In genomic region chr4:109184421-109184956, GRCh38 we compare ENCODE assay signal across 16 cellular contexts.
DNase-seq lines count a peak whose midpoint lies in the region; ATAC-seq, FAIRE-seq and TF ChIP-seq lines count a peak whose summit lies in the region.
"Had no signal": no experiment of that assay in that cellular context is flagged by ENCODE, and none has a peak within 500 bp of the region (broad histone marks: within the 10 kb centered on the region; RNA-seq: fewer than 3 reads in every experiment).

No MANE protein-coding gene starts in this region.

- CTCF ChIA-PET in endothelial cell of umbilical vein (lab: Charles Lee) (interaction anchor here (1.0 to 1.9 kb wide), 7 partner anchors 9 to 131 kb away, joined by 3 to 8 read pairs (median 4); no protein-coding TSS in a partner anchor), GM10248 (lab: Yijun Ruan, JAX) (interaction anchor here (1.2 to 1.5 kb wide), 2 partner anchors 9 to 12 kb away, joined by 3 read pairs; no protein-coding TSS in a partner anchor)

- no peak for TF ChIP-seq POLR2A in endothelial cell of umbilical vein (IDR thresholded peaks at IDR 0.05; ENCODE audit: low read depth, low read length)

- H3K9ac ChIP-seq in endothelial cell of umbilical vein (replicated peaks; ENCODE audit: extremely low read depth, insufficient read depth, low read length) (no peak overlapping the region), skeletal muscle tissue (ENCODE audit: low read depth in 1 of 3, low read length in 3 of 3) (no peak overlapping the region)
- H3K9ac ChIP-seq: BLaER1 had no signal

- no peaks in the 10 kb centered on the region for H3K27me3 ChIP-seq in endothelial cell of umbilical vein (ENCODE audit: control insufficient read depth in 2 of 2, insufficient read depth in 2 of 2, low read length in 2 of 2)
- H3K27me3 ChIP-seq in left lung: no peaks in the 10 kb centered on the region
- no peaks in the 10 kb centered on the region for H3K27me3 ChIP-seq in skeletal muscle tissue (ENCODE audit: control insufficient read depth in 3 of 3, insufficient read depth in 3 of 3, low read length in 3 of 3)
- H3K27me3 ChIP-seq: BLaER1, colonic mucosa had no signal

- H3K4me3 ChIP-seq in endothelial cell of umbilical vein (replicated peaks in 1 of 3; ENCODE audit: insufficient read depth in 1 of 3, low read depth in 1 of 3, low read length in 3 of 3): no peak overlapping the region
- no peak overlapping the region for H3K4me3 ChIP-seq in left lung
- H3K4me3 ChIP-seq in skeletal muscle tissue (ENCODE audit: low read length in 3 of 3): no peak overlapping the region
- H3K4me3 ChIP-seq: BLaER1, colonic mucosa had no signal

- peak; percentile 49 for DNase-seq in NCI-H226
- peak; percentile 78 for DNase-seq in endothelial cell of umbilical vein (ENCODE audit: low read depth, low spot score)
- no peak for DNase-seq in left lung
- no peak for DNase-seq in GM10248 (ENCODE audit: extremely low spot score)
- DNase-seq: activated CD4-positive, alpha-beta T cell treated with anti-CD3 and anti-CD28 coated beads for 36 hours; colonic mucosa; erythroblast; NCI-H1930; NCI-H69; nucleus accumbens had no signal

- no peaks in the 10 kb centered on the region for H3K79me2 ChIP-seq in endothelial cell of umbilical vein (ENCODE audit: control insufficient read depth, insufficient read depth, low read length)

- no peaks in the 10 kb centered on the region for H4K20me1 ChIP-seq in endothelial cell of umbilical vein (replicated peaks; ENCODE audit: control insufficient read depth, extremely low read depth, insufficient read depth, low read length)
- H4K20me1 ChIP-seq: BLaER1 had no signal

- POLR2A ChIA-PET in endothelial cell of umbilical vein (lab: Charles Lee) (no interaction called here), GM10248 (lab: Yijun Ruan, JAX) (no interaction called here)

- H3K36me3 ChIP-seq in endothelial cell of umbilical vein (ENCODE audit: control insufficient read depth in 2 of 2, extremely low read depth in 1 of 2, insufficient read depth in 2 of 2, low read length in 2 of 2) (no peaks in the 10 kb centered on the region), left lung (no peaks in the 10 kb centered on the region), skeletal muscle tissue (ENCODE audit: control insufficient read depth in 3 of 3, insufficient read depth in 3 of 3, low read length in 3 of 3) (no peaks in the 10 kb centered on the region)
- H3K36me3 ChIP-seq: BLaER1, colonic mucosa had no signal

- no TSS peak for BruUV-seq in endothelial cell of umbilical vein (replicated peaks; lab: Mats Ljungman, UMichigan)

- intact Hi-C loops in endothelial cell of umbilical vein (cut with micrococcal nuclease) (loop anchor here (1.0 to 10.0 kb wide), 3 partner anchors 31 to 303 kb away; no protein-coding TSS in a partner anchor), left lung (cut with DNase I) (no loop called here)

- peak; percentile 54 for ATAC-seq in left lung
- ATAC-seq in GM18907 (IDR thresholded peaks at IDR 0.05; ENCODE audit: unreplicated experiment): no peak
- no peak for ATAC-seq in GM21737 (IDR thresholded peaks at IDR 0.05; ENCODE audit: unreplicated experiment)
- ATAC-seq in GM19455 (IDR thresholded peaks at IDR 0.05; ENCODE audit: unreplicated experiment): no peak
- ATAC-seq: activated CD4-positive, alpha-beta T cell treated with anti-CD3 and anti-CD28 coated beads for 36 hours had no signal

- H3K4me1 ChIP-seq in endothelial cell of umbilical vein (ENCODE audit: control insufficient read depth, extremely low read depth, insufficient read depth, low read length) (peaks cover 21% of the 10 kb centered on the region), left lung (no peaks in the 10 kb centered on the region), skeletal muscle tissue (ENCODE audit: control insufficient read depth in 3 of 3, insufficient read depth in 3 of 3, low read length in 3 of 3) (peaks cover 5 to 8% (median 6%) of the 10 kb centered on the region in 3 donors)
- H3K4me1 ChIP-seq: BLaER1, colonic mucosa had no signal

- H3K9me3 ChIP-seq in endothelial cell of umbilical vein (replicated peaks; ENCODE audit: control insufficient read depth, insufficient read depth, low read length) (no peaks in the 10 kb centered on the region), left lung (no peaks in the 10 kb centered on the region), skeletal muscle tissue (ENCODE audit: control insufficient read depth in 3 of 3, low read length in 3 of 3) (peaks cover 0 to 2% (median 0%) of the 10 kb centered on the region in 3 donors)
- H3K9me3 ChIP-seq: BLaER1, colonic mucosa had no signal

- peak overlapping the region; percentile 57 for H3K4me2 ChIP-seq in endothelial cell of umbilical vein (ENCODE audit: insufficient read depth, low read length)
- H3K4me2 ChIP-seq: BLaER1 had no signal

- peak overlapping the region; percentile 2 for H3K27ac ChIP-seq in endothelial cell of umbilical vein (ENCODE audit: insufficient read depth, low read depth, low read length)
- H3K27ac ChIP-seq in left lung: peak overlapping the region in 1 of 2 donors; percentile 0
- peak overlapping the region; percentile 54 for H3K27ac ChIP-seq in skeletal muscle tissue (ENCODE audit: low read depth, low read length)
- H3K27ac ChIP-seq: BLaER1, colonic mucosa, RWPE1 had no signal

- no peak for TF ChIP-seq CTCF in endothelial cell of umbilical vein (IDR thresholded peaks at IDR 0.05; ENCODE audit: extremely low read depth in 1 of 2, insufficient read depth in 1 of 2, low read depth in 1 of 2, low read length in 2 of 2)
- TF ChIP-seq CTCF in left lung (IDR thresholded peaks at IDR 0.05): no peak
- TF ChIP-seq CTCF in GM10248 (IDR thresholded peaks at IDR 0.05; ENCODE audit: control extremely low read depth, extremely low read depth, low read depth, missing control alignments): no peak

- peak; percentile 35 for FAIRE-seq in endothelial cell of umbilical vein (lab: Jason Lieb, UNC)

- no peak overlapping the region for H2AFZ ChIP-seq in endothelial cell of umbilical vein (ENCODE audit: low read depth, low read length)

- dilution Hi-C loops in endothelial cell of umbilical vein (cut with MboI; ENCODE audit: extremely low pct_ligation_motif_present, low sequenced_read_pairs): no loop called here

- H3K9me1 ChIP-seq in endothelial cell of umbilical vein (replicated peaks; ENCODE audit: control insufficient read depth, extremely low read depth, insufficient read depth, low read length): no peaks in the 10 kb centered on the region

TF ChIP-seq in endothelial cell of umbilical vein, 7 proteins besides CTCF, POLR2A, EP300 and RAD21:
- no peak for TF ChIP-seq FOS (IDR thresholded peaks at IDR 0.05; ENCODE audit: borderline replicate concordance, insufficient read depth, low read length)
- TF ChIP-seq MYC (IDR thresholded peaks at IDR 0.05; ENCODE audit: low read depth, low read length): no peak
- TF ChIP-seq JUN (IDR thresholded peaks at IDR 0.05; ENCODE audit: borderline replicate concordance, insufficient read depth, insufficient read length, low read depth): no peak
- TF ChIP-seq GATA2 (IDR thresholded peaks at IDR 0.05; ENCODE audit: insufficient read depth, insufficient read length, low read depth, low read length): peak; percentile 6
- no peak for TF ChIP-seq EZH2 (IDR thresholded peaks at IDR 0.05; ENCODE audit: borderline replicate concordance, low read depth, low read length, severe bottlenecking)
- TF ChIP-seq POLR2AphosphoS5 (IDR thresholded peaks at IDR 0.05; ENCODE audit: insufficient read depth, low read depth, low read length): no peak
- TF ChIP-seq, protein P1, sequence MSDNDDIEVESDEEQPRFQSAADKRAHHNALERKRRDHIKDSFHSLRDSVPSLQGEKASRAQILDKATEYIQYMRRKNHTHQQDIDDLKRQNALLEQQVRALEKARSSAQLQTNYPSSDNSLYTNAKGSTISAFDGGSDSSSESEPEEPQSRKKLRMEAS (IDR thresholded peaks at IDR 0.05; ENCODE audit: insufficient read depth, insufficient read length): no peak

Comparison
In these comparisons a context has a peak if more than half of its experiments do, and no peak if none do; other contexts are left out.
1. DNase-seq: peak in NCI-H226 (single experiment) and endothelial cell of umbilical vein (single experiment); none in left lung (0 of 2) and GM10248 (single experiment).